In the genomic region with DNA sequence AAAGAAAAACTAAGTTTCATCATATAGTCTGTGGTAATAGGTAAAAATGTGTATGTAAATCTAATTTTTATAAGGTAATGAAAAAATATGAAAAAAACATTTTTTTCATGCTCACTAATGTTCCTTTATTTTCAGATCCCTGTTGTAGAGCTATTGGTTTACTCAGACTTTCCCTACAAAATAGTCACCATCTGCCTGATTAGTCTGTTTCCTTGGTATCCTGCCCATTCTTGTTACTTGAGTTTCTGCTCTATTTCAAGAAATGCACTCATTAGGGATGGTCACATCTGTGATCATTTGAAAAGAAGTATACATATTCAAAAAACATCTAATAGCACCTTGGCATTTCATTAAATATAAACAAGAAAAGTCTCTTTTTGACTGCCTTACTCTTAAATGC, we compare ENCODE assay signal across 20 cellular contexts.
"Had no signal": no experiment of that assay in that cellular context is flagged by ENCODE, and none has a peak within 500 bp of the region (broad histone marks: within the 10 kb centered on the region; RNA-seq: fewer than 3 reads in every experiment).

No MANE protein-coding gene starts in this region.

- H3K4me3 ChIP-seq: body of pancreas, gastroesophageal sphincter, heart left ventricle, neural progenitor cell, psoas muscle, right lobe of liver, smooth muscle cell, stomach, testis had no signal

- H3K9ac ChIP-seq: neural progenitor cell had no signal

- DNase-seq: activated CD4-positive, alpha-beta memory T cell treated with anti-CD3 and anti-CD28 coated beads, Interleukin-2, amount 10 ng/mL, durations not matched to agents 7 days and 5 days; activated CD4-positive, alpha-beta T cell treated with anti-CD3 and anti-CD28 coated beads for 48 hours; activated CD4-positive, CD25-positive, alpha-beta regulatory T cell; activated CD8-positive, alpha-beta memory T cell treated with anti-CD3 and anti-CD28 coated beads, Interleukin-2, amount 10 ng/mL, durations not matched to agents 7 days and 5 days; activated naive CD4-positive, alpha-beta T cell treated with anti-CD3 and anti-CD28 coated beads for 36 hours; endodermal cell; heart left ventricle; mesendoderm; naive thymus-derived CD4-positive, alpha-beta T cell; psoas muscle; right lobe of liver; stimulated activated CD4-positive, alpha-beta T cell treated with anti-CD3 and anti-CD28 coated beads, Interleukin-4, amount 100 ng/mL, for 24 hours; stomach; T-helper 9 cell; testis had no signal

- H3K4me2 ChIP-seq: neural progenitor cell, smooth muscle cell had no signal

- H3K36me3 ChIP-seq: gastroesophageal sphincter, heart left ventricle, neural progenitor cell, right lobe of liver, stomach had no signal

- H3K9me3 ChIP-seq: body of pancreas, gastroesophageal sphincter, heart left ventricle, psoas muscle, right lobe of liver, stomach, testis had no signal

- H3K27ac ChIP-seq: body of pancreas, gastroesophageal sphincter, heart left ventricle, neural progenitor cell, psoas muscle, right lobe of liver, stomach, testis had no signal

- ATAC-seq: activated CD8-positive, alpha-beta memory T cell treated with anti-CD3 and anti-CD28 coated beads, Interleukin-2, amount 10 ng/mL, durations not matched to agents 7 days and 5 days; gastroesophageal sphincter; heart left ventricle; naive thymus-derived CD4-positive, alpha-beta T cell; psoas muscle; right lobe of liver; stimulated activated effector memory CD8-positive, alpha-beta T cell treated with anti-CD3 and anti-CD28 coated beads, Interleukin-12 subunit alpha, Interleukin-12 subunit beta, amount 100 ng/mL, for 72 hours had no signal

- H3K4me1 ChIP-seq: gastroesophageal sphincter, neural progenitor cell, psoas muscle, right lobe of liver, stomach, testis had no signal

- H3K27me3 ChIP-seq: body of pancreas, gastroesophageal sphincter, heart left ventricle, neural progenitor cell, right lobe of liver, stomach, testis had no signal
